ENCODE assay signal across 7 cellular contexts in the genomic region with DNA sequence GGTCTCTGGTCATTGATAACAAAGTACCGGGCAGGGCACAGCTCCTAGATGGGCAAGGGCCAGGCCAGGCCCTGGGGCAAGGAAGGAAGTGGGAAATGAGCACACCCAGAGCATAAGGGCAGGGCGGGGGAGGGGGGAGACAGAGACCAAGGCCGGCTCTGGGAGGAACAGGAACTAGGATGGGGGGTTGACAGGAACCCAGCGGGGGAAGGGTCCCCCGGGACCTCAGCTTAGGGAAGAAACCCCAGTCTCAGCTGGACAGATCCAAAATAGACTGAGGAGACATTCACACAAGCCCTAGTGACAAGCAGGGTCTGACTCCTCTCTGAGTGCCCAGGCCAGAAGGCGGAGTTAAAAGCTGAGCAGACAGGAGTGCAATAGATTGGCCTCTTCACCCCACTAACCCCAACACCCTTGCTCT. TPM values are rescaled to one million over a fixed set of nuclear protein-coding genes. Genes with fewer than 3 reads are reported as not detected.
A peak's percentile ranks its signal among the peaks of the same experiment; 100 is the strongest.
DNase-seq lines count a peak whose midpoint lies in the region; ATAC-seq and TF ChIP-seq lines count a peak whose summit lies in the region.

No MANE protein-coding gene starts in this region.

- H3K4ac ChIP-seq in trophoblast cell (ENCODE audit: low read depth, low read length) = peak overlapping the region; percentile 61

- H3K4me3 Mint-ChIP-seq in activated naive CD8-positive, alpha-beta T cell treated with anti-CD3 and anti-CD28 coated beads, Interleukin-2, amount 10 ng/mL, durations not matched to agents 7 days and 5 days = peak overlapping the region; percentile 100

- H4K12ac ChIP-seq in trophoblast cell (ENCODE audit: low read depth, low read length) = peak overlapping the region; percentile 39

- H3K79me1 ChIP-seq in trophoblast cell (ENCODE audit: low read length) = peaks cover 22% of the 10 kb centered on the region

- peak overlapping the region; percentile 90 for H2BK5ac ChIP-seq in trophoblast cell (ENCODE audit: low read depth, low read length, poor library complexity)

- H3K9me3 ChIP-seq in heart right ventricle (no peaks in the 10 kb centered on the region), trophoblast cell (ENCODE audit: insufficient read depth, low read depth, low read length) (no peaks in the 10 kb centered on the region)

- H2BK120ac ChIP-seq in trophoblast cell (ENCODE audit: insufficient read depth, low read length, poor library complexity) = peak overlapping the region; percentile 72

- TF ChIP-seq CTCF in GM10266 (IDR thresholded peaks at IDR 0.05; ENCODE audit: control insufficient read depth, insufficient read depth, low read depth, missing control alignments) = no peak
- no peak for TF ChIP-seq CTCF in heart right ventricle (IDR thresholded peaks at IDR 0.05)

- no peak overlapping the region for H3K23ac ChIP-seq in trophoblast cell (ENCODE audit: low read length)

- peak overlapping the region; percentile 67 for H3K18ac ChIP-seq in trophoblast cell (ENCODE audit: low read length)

- H3K4me1 ChIP-seq in heart right ventricle = peaks cover 17 to 65% (median 55%) of the 10 kb centered on the region in 9 donors
- H3K4me1 ChIP-seq in trophoblast cell (ENCODE audit: control insufficient read depth in 1 of 2, insufficient read depth in 2 of 2, low read length in 2 of 2) = peaks cover 27 to 29% of the 10 kb centered on the region in 2 experiments

- POLR2A ChIA-PET in activated naive CD8-positive, alpha-beta T cell treated with anti-CD3 and anti-CD28 coated beads, Interleukin-2, amount 10 ng/mL, durations not matched to agents 7 days and 5 days (lab: Charles Lee) = interaction anchor here (0.9 to 3.7 kb wide), 8 partner anchors 12 to 533 kb away, joined by 3 to 47 read pairs (median 6); partner anchors contain the start of genes FANCG, PIGO, STOML2 and VCP

- DNase-seq in GM10266 (ENCODE audit: extremely low spot score) (peak; percentile 47), NCI-H69 (lab: John Stamatoyannopoulos, UW) (peak; percentile 69), heart right ventricle (peak; percentile 66 to 78), trophoblast cell (peak; percentile 53 to 65), activated gamma-delta T cell treated with Interleukin-2 at 50 U/mL for 16 hours (no peak)
- peak; percentile 51 for DNase-seq in activated naive CD8-positive, alpha-beta T cell treated with anti-CD3 and anti-CD28 coated beads, Interleukin-2, amount 10 ng/mL, durations not matched to agents 7 days and 5 days

- H2AFZ ChIP-seq in trophoblast cell (ENCODE audit: insufficient read depth, low read length, poor library complexity) = no peak overlapping the region

- peak overlapping the region; percentile 92 for H4K91ac ChIP-seq in trophoblast cell (ENCODE audit: low read depth, low read length)

- H3K27me3 Mint-ChIP-seq in activated naive CD8-positive, alpha-beta T cell treated with anti-CD3 and anti-CD28 coated beads, Interleukin-2, amount 10 ng/mL, durations not matched to agents 7 days and 5 days = peaks cover 5% of the 10 kb centered on the region

- peaks cover 47% of the 10 kb centered on the region for H3K4me1 Mint-ChIP-seq in activated naive CD8-positive, alpha-beta T cell treated with anti-CD3 and anti-CD28 coated beads, Interleukin-2, amount 10 ng/mL, durations not matched to agents 7 days and 5 days

- intact Hi-C loops in heart right ventricle (cut with DNase I) = loop anchor here in 8 of 10 donors (5.0 to 10.0 kb wide), 12 partner anchors 43 to 442 kb away; partner anchors contain the start of genes UNC13B (in 4 of the 8) and VCP (in 1 of the 8)

- ATAC-seq in activated naive CD8-positive, alpha-beta T cell treated with anti-CD3 and anti-CD28 coated beads, Interleukin-2, amount 10 ng/mL, durations not matched to agents 7 days and 5 days (ENCODE audit: low read depth) = no peak
- ATAC-seq in heart right ventricle (peak in 5 of 8 donors; percentile 3 to 22 (median 16)), HG03135 (IDR thresholded peaks at IDR 0.05; ENCODE audit: unreplicated experiment) (no peak)

- peak overlapping the region; percentile 63 for H3K14ac ChIP-seq in trophoblast cell (ENCODE audit: low read length)

- H3K4me2 ChIP-seq in trophoblast cell (ENCODE audit: low read length) = peak overlapping the region; percentile 90

- WGBS in heart right ventricle, 2 donors = 17 to 19% methylated on average over 6 of the region's 6 CpGs
- WGBS in trophoblast cell (ENCODE audit: extremely low coverage, insufficient coverage, insufficient read length) = no CpG with 5 or more reads among the region's 6 CpGs

- H3K79me2 ChIP-seq in trophoblast cell (ENCODE audit: control insufficient read depth, insufficient read depth, low read length, poor library complexity) = peaks cover 5% of the 10 kb centered on the region

- H3K4me3 ChIP-seq in heart right ventricle (peak overlapping the region; percentile 45 to 78 (median 66)), trophoblast cell (ENCODE audit: low read depth, low read length) (peak overlapping the region; percentile 79)

- H2BK12ac ChIP-seq in trophoblast cell (ENCODE audit: low read length) = peak overlapping the region; percentile 85

- H3K27me3 ChIP-seq in heart right ventricle (no peaks in the 10 kb centered on the region), trophoblast cell (ENCODE audit: insufficient read depth, low read length) (no peaks in the 10 kb centered on the region)

- H3K36me3 ChIP-seq in heart right ventricle (no peaks in the 10 kb centered on the region), trophoblast cell (ENCODE audit: control insufficient read depth in 1 of 2, insufficient read depth in 2 of 2, low read length in 2 of 2) (no peaks in the 10 kb centered on the region)

- H3K27ac Mint-ChIP-seq in activated naive CD8-positive, alpha-beta T cell treated with anti-CD3 and anti-CD28 coated beads, Interleukin-2, amount 10 ng/mL, durations not matched to agents 7 days and 5 days = peak overlapping the region; percentile 98

- no peaks in the 10 kb centered on the region for H3K9me3 Mint-ChIP-seq in activated naive CD8-positive, alpha-beta T cell treated with anti-CD3 and anti-CD28 coated beads, Interleukin-2, amount 10 ng/mL, durations not matched to agents 7 days and 5 days

- H3K27ac ChIP-seq in heart right ventricle (peak overlapping the region; percentile 79 to 98 (median 94)), trophoblast cell (ENCODE audit: low read depth, low read length) (peak overlapping the region; percentile 94)

- peaks cover 6% of the 10 kb centered on the region for H3K36me3 Mint-ChIP-seq in activated naive CD8-positive, alpha-beta T cell treated with anti-CD3 and anti-CD28 coated beads, Interleukin-2, amount 10 ng/mL, durations not matched to agents 7 days and 5 days

- H4K8ac ChIP-seq in trophoblast cell (ENCODE audit: low read depth, low read length) = peak overlapping the region; percentile 64

- peak overlapping the region; percentile 63 for H2AK5ac ChIP-seq in trophoblast cell (ENCODE audit: low read length)

- H3K9ac ChIP-seq in trophoblast cell (ENCODE audit: low read length) = no peak overlapping the region

RNA-seq across cellular contexts. Expression of gene ATOSB, which starts 0.7 kb away (rescaled TPM):
- total RNA-seq in activated naive CD8-positive, alpha-beta T cell treated with anti-CD3 and anti-CD28 coated beads, Interleukin-2, amount 10 ng/mL, durations not matched to agents 7 days and 5 days = 10 to 100 TPM; 12.0 to 16.6 TPM
- total RNA-seq in heart right ventricle = 10 to 100 TPM; 12.2 to 20.3 (median 17.1) TPM
- polyA plus RNA-seq in heart right ventricle = 10 to 100 TPM; 25.5 to 31.6 TPM
- polyA plus RNA-seq in trophoblast cell (2013) = 19.5 and 20.6 TPM in 2 replicates

RNA-seq across cellular contexts. Expression of gene STOML2, which starts 12.0 kb away (rescaled TPM):
- total RNA-seq in activated naive CD8-positive, alpha-beta T cell treated with anti-CD3 and anti-CD28 coated beads, Interleukin-2, amount 10 ng/mL, durations not matched to agents 7 days and 5 days = 10 to 100 TPM; 90.3 to 91.9 TPM
- 100 to 1,000 TPM; 122 to 153 (median 127) TPM for total RNA-seq in heart right ventricle
- polyA plus RNA-seq in heart right ventricle = 100 to 1,000 TPM in 1 of 2 donors, 10 to 100 TPM in 1; 43.7 to 151 TPM
- 81.6 and 83.4 TPM in 2 replicates for polyA plus RNA-seq in trophoblast cell (2013)

RNA-seq across cellular contexts. Expression of gene PIGO, which starts 18.5 kb away (rescaled TPM):
- total RNA-seq in activated naive CD8-positive, alpha-beta T cell treated with anti-CD3 and anti-CD28 coated beads, Interleukin-2, amount 10 ng/mL, durations not matched to agents 7 days and 5 days = 10 to 100 TPM; 30.8 to 31.4 TPM
- total RNA-seq in heart right ventricle = 10 to 100 TPM in 4 of 10 donors, 1 to 10 TPM in 6; 8.2 to 12.3 (median 9.9) TPM
- 10 to 100 TPM; 10.6 to 10.7 TPM for polyA plus RNA-seq in heart right ventricle
- polyA plus RNA-seq in trophoblast cell (2013) = 14.0 and 14.6 TPM in 2 replicates

RNA-seq across cellular contexts. Expression of gene FANCG, which starts 35.2 kb away (rescaled TPM):
- 100 to 1,000 TPM; 103 to 109 TPM for total RNA-seq in activated naive CD8-positive, alpha-beta T cell treated with anti-CD3 and anti-CD28 coated beads, Interleukin-2, amount 10 ng/mL, durations not matched to agents 7 days and 5 days
- 1 to 10 TPM; 2.6 to 9.8 (median 4.5) TPM for total RNA-seq in heart right ventricle
- polyA plus RNA-seq in heart right ventricle = 1 to 10 TPM; 3.4 to 6.4 TPM
- 31.6 and 33.8 TPM in 2 replicates for polyA plus RNA-seq in trophoblast cell (2013)

RNA-seq across cellular contexts. Expression of gene VCP, which starts 42.5 kb away (rescaled TPM):
- 100 to 1,000 TPM; 183 to 189 TPM for total RNA-seq in activated naive CD8-positive, alpha-beta T cell treated with anti-CD3 and anti-CD28 coated beads, Interleukin-2, amount 10 ng/mL, durations not matched to agents 7 days and 5 days
- 100 to 1,000 TPM; 227 to 385 (median 300) TPM for total RNA-seq in heart right ventricle
- 100 to 1,000 TPM in 1 of 2 donors, 10 to 100 TPM in 1; 69.9 to 248 TPM for polyA plus RNA-seq in heart right ventricle
- polyA plus RNA-seq in trophoblast cell (2013) = 250 and 256 TPM in 2 replicates

Comparison
In these comparisons a context has a peak if more than half of its experiments do, and no peak if none do; other contexts are left out.
1. ATAC-seq: peak in heart right ventricle (5 of 8); none in activated naive CD8-positive, alpha-beta T cell treated with anti-CD3 and anti-CD28 coated beads, Interleukin-2, amount 10 ng/mL, durations not matched to agents 7 days and 5 days (single experiment) and HG03135 (single experiment).